Comparison of ENCODE assay signal across 14 cellular contexts in the genomic region with DNA sequence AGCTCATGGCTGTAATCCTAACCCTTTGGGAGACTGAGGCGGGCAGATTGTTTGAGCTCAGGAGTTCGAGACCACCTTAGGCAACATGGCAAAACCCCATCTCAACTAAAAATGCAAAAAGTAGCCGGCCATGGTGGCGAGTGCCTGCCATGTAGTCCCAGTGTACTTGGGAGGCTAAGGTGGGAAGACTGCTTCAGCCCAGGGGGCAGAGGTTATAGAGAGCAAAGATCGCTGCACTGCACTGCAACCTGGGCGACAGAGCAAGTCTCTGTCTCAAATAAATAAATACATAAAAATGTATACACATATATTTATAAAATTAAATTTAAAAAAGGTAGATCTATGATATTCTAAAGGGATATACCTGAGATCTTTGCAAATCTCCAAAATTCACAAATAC. TPM values are rescaled to one million over a fixed set of nuclear protein-coding genes. Genes with fewer than 3 reads are reported as not detected.
DNase-seq lines count a peak whose midpoint lies in the region; ATAC-seq, FAIRE-seq and TF ChIP-seq lines count a peak whose summit lies in the region.
"Had no signal": no experiment of that assay in that cellular context is flagged by ENCODE, and none has a peak within 500 bp of the region (broad histone marks: within the 10 kb centered on the region; RNA-seq: fewer than 3 reads in every experiment).

No MANE protein-coding gene starts in this region.

- H3K36me3 Mint-ChIP-seq in endodermal cell (ENCODE audit: low read depth), result peaks cover 49% of the 10 kb centered on the region
- peaks cover 50% of the 10 kb centered on the region for H3K36me3 Mint-ChIP-seq in stimulated activated effector memory CD8-positive, alpha-beta T cell treated with anti-CD3 and anti-CD28 coated beads, Interleukin-12 subunit alpha, Interleukin-12 subunit beta, amount 100 ng/mL, for 72 hours
- H3K36me3 Mint-ChIP-seq in activated T-helper 2 cell treated with anti-CD3 and anti-CD28 coated beads, Interferon-gamma antibody, Interleukin-2, Interleukin-4, amounts not matched to agents 10 μg/mL and 5 μg/mL and 100 μg/mL, durations not matched to agents 14 hours and 24 hours and 36 hours (ENCODE audit: low read depth), result peaks cover 40% of the 10 kb centered on the region

- TF ChIP-seq POLR2A in right lobe of liver (IDR thresholded peaks at IDR 0.05) (no peak), GM12892 (IDR thresholded peaks at IDR 0.05; ENCODE audit: low read depth, low read length) (no peak)

- H3K27ac Mint-ChIP-seq in endodermal cell, result peak overlapping the region; percentile 55
- H3K27ac Mint-ChIP-seq in stimulated activated effector memory CD8-positive, alpha-beta T cell treated with anti-CD3 and anti-CD28 coated beads, Interleukin-12 subunit alpha, Interleukin-12 subunit beta, amount 100 ng/mL, for 72 hours, result peak overlapping the region; percentile 56
- H3K27ac Mint-ChIP-seq in activated T-helper 2 cell treated with anti-CD3 and anti-CD28 coated beads, Interferon-gamma antibody, Interleukin-2, Interleukin-4, amounts not matched to agents 10 μg/mL and 5 μg/mL and 100 μg/mL, durations not matched to agents 14 hours and 24 hours and 36 hours, result no peak overlapping the region
- H3K27ac Mint-ChIP-seq: CD8-positive, alpha-beta T cell had no signal

- no peak for TF ChIP-seq CTCF in VCaP (conservative IDR thresholded peaks at IDR 0.05)
- TF ChIP-seq CTCF in endodermal cell (conservative IDR thresholded peaks at IDR 0.05), result no peak
- no peak for TF ChIP-seq CTCF in right lobe of liver (IDR thresholded peaks at IDR 0.05)

- H3K4me1 ChIP-seq in endodermal cell (ENCODE audit: control insufficient read depth, insufficient read depth, low read length), result peaks cover 2% of the 10 kb centered on the region
- H3K4me1 ChIP-seq in right lobe of liver, result peaks cover 0 to 57% (median 23%) of the 10 kb centered on the region in 4 donors

- no peaks in the 10 kb centered on the region for H3K27me3 Mint-ChIP-seq in endodermal cell (ENCODE audit: insufficient read depth)
- H3K27me3 Mint-ChIP-seq in activated T-helper 2 cell treated with anti-CD3 and anti-CD28 coated beads, Interferon-gamma antibody, Interleukin-2, Interleukin-4, amounts not matched to agents 10 μg/mL and 5 μg/mL and 100 μg/mL, durations not matched to agents 14 hours and 24 hours and 36 hours (ENCODE audit: low read depth), result no peaks in the 10 kb centered on the region

- H3K36me3 ChIP-seq in endodermal cell (ENCODE audit: control insufficient read depth, insufficient read depth, low read length), result peaks cover 34% of the 10 kb centered on the region
- H3K36me3 ChIP-seq in right lobe of liver, result peaks cover 0 to 12% (median 4%) of the 10 kb centered on the region in 4 donors

- peaks cover 25% of the 10 kb centered on the region for H3K4me1 Mint-ChIP-seq in endodermal cell
- H3K4me1 Mint-ChIP-seq in stimulated activated effector memory CD8-positive, alpha-beta T cell treated with anti-CD3 and anti-CD28 coated beads, Interleukin-12 subunit alpha, Interleukin-12 subunit beta, amount 100 ng/mL, for 72 hours, result peaks cover 18% of the 10 kb centered on the region
- peaks cover 7% of the 10 kb centered on the region for H3K4me1 Mint-ChIP-seq in activated T-helper 2 cell treated with anti-CD3 and anti-CD28 coated beads, Interferon-gamma antibody, Interleukin-2, Interleukin-4, amounts not matched to agents 10 μg/mL and 5 μg/mL and 100 μg/mL, durations not matched to agents 14 hours and 24 hours and 36 hours (ENCODE audit: low read depth)
- H3K4me1 Mint-ChIP-seq: CD14-positive monocyte had no signal

- FAIRE-seq in GM12892 (lab: Jason Lieb, UNC), result no peak

- DNase-seq in endodermal cell (no peak), right lobe of liver (no peak), GM12892 (ENCODE audit: insufficient read length) (no peak), KG1 (lab: John Stamatoyannopoulos, UW) (no peak)
- no peak for DNase-seq in stimulated activated effector memory CD8-positive, alpha-beta T cell treated with anti-CD3 and anti-CD28 coated beads, Interleukin-12 subunit alpha, Interleukin-12 subunit beta, amount 100 ng/mL, for 72 hours (ENCODE audit: low spot score in 2 of 2)
- no peak for DNase-seq in activated T-helper 2 cell treated with anti-CD3 and anti-CD28 coated beads, Interferon-gamma antibody, Interleukin-2, Interleukin-4, amounts not matched to agents 10 μg/mL and 5 μg/mL and 100 μg/mL, durations not matched to agents 14 hours and 24 hours and 36 hours (ENCODE audit: low spot score)
- DNase-seq: Caco-2; CD8-positive, alpha-beta T cell; DMS53; GF-D8; HCEC 1CT; HFFc6 had no signal

- H3K27me3 ChIP-seq in endodermal cell (ENCODE audit: control insufficient read depth, insufficient read depth, low read length, poor library complexity, severe bottlenecking), result no peaks in the 10 kb centered on the region
- H3K27me3 ChIP-seq in right lobe of liver, result no peaks in the 10 kb centered on the region

- intact Hi-C loops in right lobe of liver (cut with DNase I), result no loop called here
- intact Hi-C loops in activated T-helper 2 cell treated with anti-CD3 and anti-CD28 coated beads, Interferon-gamma antibody, Interleukin-2, Interleukin-4, amounts not matched to agents 10 μg/mL and 5 μg/mL and 100 μg/mL, durations not matched to agents 14 hours and 24 hours and 36 hours (cut with micrococcal nuclease), result no loop called here

- no peak overlapping the region for H3K9ac ChIP-seq in endodermal cell (ENCODE audit: extremely low read depth, low read length, poor library complexity, severe bottlenecking)

- H3K9me3 ChIP-seq in endodermal cell (ENCODE audit: control insufficient read depth, low read length) (no peaks in the 10 kb centered on the region), right lobe of liver (no peaks in the 10 kb centered on the region)
- H3K9me3 ChIP-seq: Caco-2 had no signal

- H3K27ac ChIP-seq in VCaP, result peak overlapping the region; percentile 75
- no peak overlapping the region for H3K27ac ChIP-seq in endodermal cell (ENCODE audit: low read depth, low read length)
- H3K27ac ChIP-seq in right lobe of liver, result peak overlapping the region in 2 of 3 donors; percentile 50 to 55

- H3K4me3 ChIP-seq in endodermal cell (ENCODE audit: low read length) (no peak overlapping the region), right lobe of liver (no peak overlapping the region)

- no peak overlapping the region for H3K4me3 Mint-ChIP-seq in endodermal cell
- H3K4me3 Mint-ChIP-seq in stimulated activated effector memory CD8-positive, alpha-beta T cell treated with anti-CD3 and anti-CD28 coated beads, Interleukin-12 subunit alpha, Interleukin-12 subunit beta, amount 100 ng/mL, for 72 hours, result no peak overlapping the region
- no peak overlapping the region for H3K4me3 Mint-ChIP-seq in activated T-helper 2 cell treated with anti-CD3 and anti-CD28 coated beads, Interferon-gamma antibody, Interleukin-2, Interleukin-4, amounts not matched to agents 10 μg/mL and 5 μg/mL and 100 μg/mL, durations not matched to agents 14 hours and 24 hours and 36 hours (ENCODE audit: low read depth)
- H3K4me3 Mint-ChIP-seq: CD14-positive monocyte; CD8-positive, alpha-beta T cell; HFFc6 had no signal

- WGBS in endodermal cell (ENCODE audit: insufficient coverage in 1 of 2, insufficient read length in 1 of 2), 2 experiments, result 95% methylated on average over 4 of the region's 6 CpGs; no CpG with 5 or more reads in 1 of the 2 experiments
- 60% methylated on average over 3 of the region's 6 CpGs for WGBS in right lobe of liver (ENCODE audit: insufficient coverage, low coverage, low lambda C conversion rate, missing lambda C conversion rate)

- ATAC-seq in right lobe of liver, result peak; percentile 33 to 67 (median 62)
- ATAC-seq in stimulated activated effector memory CD8-positive, alpha-beta T cell treated with anti-CD3 and anti-CD28 coated beads, Interleukin-12 subunit alpha, Interleukin-12 subunit beta, amount 100 ng/mL, for 72 hours, result no peak
- ATAC-seq: CD8-positive, alpha-beta T cell had no signal

- H3K9me3 Mint-ChIP-seq in endodermal cell, result no peaks in the 10 kb centered on the region
- H3K9me3 Mint-ChIP-seq in stimulated activated effector memory CD8-positive, alpha-beta T cell treated with anti-CD3 and anti-CD28 coated beads, Interleukin-12 subunit alpha, Interleukin-12 subunit beta, amount 100 ng/mL, for 72 hours, result no peaks in the 10 kb centered on the region
- no peaks in the 10 kb centered on the region for H3K9me3 Mint-ChIP-seq in activated T-helper 2 cell treated with anti-CD3 and anti-CD28 coated beads, Interferon-gamma antibody, Interleukin-2, Interleukin-4, amounts not matched to agents 10 μg/mL and 5 μg/mL and 100 μg/mL, durations not matched to agents 14 hours and 24 hours and 36 hours
- H3K9me3 Mint-ChIP-seq: CD8-positive, alpha-beta T cell; HFFc6 had no signal

RNA-seq across cellular contexts. Expression of gene ZBTB5, which starts 19.4 kb away (rescaled TPM):
- total RNA-seq in endodermal cell (10 to 100 TPM; 12.5 to 19.4 TPM), right lobe of liver (1 to 10 TPM; 4.3 to 6.6 (median 5.5) TPM)
- polyA plus RNA-seq in endodermal cell (2013, experiment 1 of 2), result 26.2 TPM
- polyA plus RNA-seq in endodermal cell (2013, experiment 2 of 2), result 25.8 TPM
- 10.6 and 11.0 TPM in 2 replicates for total RNA-seq in activated T-helper 2 cell treated with anti-CD3 and anti-CD28 coated beads, Interferon-gamma antibody, Interleukin-2, Interleukin-4, amounts not matched to agents 10 μg/mL and 5 μg/mL and 100 μg/mL, durations not matched to agents 14 hours and 24 hours and 36 hours
- polyA plus RNA-seq in GM12892 (2012; ENCODE audit: missing spikeins), result 9.7 TPM

RNA-seq across cellular contexts. Expression of gene GRHPR, which starts 23.3 kb away (rescaled TPM):
- total RNA-seq in endodermal cell, result 100 to 1,000 TPM; 105 to 128 TPM
- polyA plus RNA-seq in endodermal cell (2013, experiment 1 of 2), result 105 TPM
- polyA plus RNA-seq in endodermal cell (2013, experiment 2 of 2), result 92.7 TPM
- total RNA-seq in right lobe of liver, result 100 to 1,000 TPM; 159 to 424 (median 359) TPM
- total RNA-seq in activated T-helper 2 cell treated with anti-CD3 and anti-CD28 coated beads, Interferon-gamma antibody, Interleukin-2, Interleukin-4, amounts not matched to agents 10 μg/mL and 5 μg/mL and 100 μg/mL, durations not matched to agents 14 hours and 24 hours and 36 hours, result 75.4 and 77.4 TPM in 2 replicates
- 134 TPM for polyA plus RNA-seq in GM12892 (2012; ENCODE audit: missing spikeins)

RNA-seq across cellular contexts. Expression of gene POLR1E, which starts 39.9 kb away (rescaled TPM):
- total RNA-seq in endodermal cell (10 to 100 TPM; 23.5 to 25.2 TPM), right lobe of liver (10 to 100 TPM; 11.7 to 18.1 (median 14.4) TPM)
- polyA plus RNA-seq in endodermal cell (2013, experiment 1 of 2), result 22.3 TPM
- polyA plus RNA-seq in endodermal cell (2013, experiment 2 of 2), result 21.5 TPM
- total RNA-seq in activated T-helper 2 cell treated with anti-CD3 and anti-CD28 coated beads, Interferon-gamma antibody, Interleukin-2, Interleukin-4, amounts not matched to agents 10 μg/mL and 5 μg/mL and 100 μg/mL, durations not matched to agents 14 hours and 24 hours and 36 hours, result 48.0 and 49.4 TPM in 2 replicates
- polyA plus RNA-seq in GM12892 (2012; ENCODE audit: missing spikeins), result 37.6 TPM
